9 cellular contexts compared by ENCODE assay signal in the genomic region with DNA sequence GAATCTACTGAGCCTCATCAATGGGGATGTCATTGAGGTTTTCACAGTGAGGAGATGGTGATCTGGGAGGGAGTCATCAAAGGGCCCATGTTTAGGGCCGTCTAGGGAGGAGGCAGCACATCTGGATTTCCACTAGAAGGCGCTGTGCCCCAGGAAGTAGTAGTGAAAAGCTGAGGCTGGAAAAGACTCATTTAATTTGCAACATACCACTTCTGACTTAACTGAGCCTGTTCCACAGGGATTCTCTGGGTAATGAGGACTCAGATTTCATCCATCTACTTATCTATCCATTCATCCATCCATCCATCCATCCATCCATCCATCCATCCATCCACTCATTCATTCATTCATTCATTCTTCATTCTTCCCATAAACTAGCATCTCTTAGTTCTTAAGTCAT. TPM values are rescaled to one million over a fixed set of nuclear protein-coding genes. Genes with fewer than 3 reads are reported as not detected.
A peak's percentile ranks its signal among the peaks of the same experiment; 100 is the strongest.
DNase-seq lines count a peak whose midpoint lies in the region.
"Had no signal": no experiment of that assay in that cellular context is flagged by ENCODE, and none has a peak within 500 bp of the region (broad histone marks: within the 10 kb centered on the region; RNA-seq: fewer than 3 reads in every experiment).

No MANE protein-coding gene starts in this region.

- H3K4me3 ChIP-seq in adipocyte (ENCODE audit: low read length) = no peak overlapping the region
- H3K4me3 ChIP-seq: BLaER1 had no signal

- H3K27me3 ChIP-seq in adipocyte (replicated peaks; ENCODE audit: control insufficient read depth, insufficient read depth, low read length) = peaks cover 9% of the 10 kb centered on the region
- H3K27me3 ChIP-seq: BLaER1 had no signal

- in situ Hi-C loops in SK-MEL-5 (cut with HindIII; ENCODE audit: low pct_unique_long_range_greater_than_20kb, low sequenced_read_pairs) = loop anchor here (10.0 kb wide), 1 partner anchor 200 kb away; a partner anchor contains a TSS

- H3K36me3 ChIP-seq in adipocyte (ENCODE audit: control insufficient read depth, insufficient read depth, low read length, severe bottlenecking) = no peaks in the 10 kb centered on the region
- H3K36me3 ChIP-seq: BLaER1 had no signal

- H3K4me1 ChIP-seq in adipocyte (ENCODE audit: control insufficient read depth, insufficient read depth, low read length) = peaks cover 6% of the 10 kb centered on the region

- H3K9ac ChIP-seq in adipocyte (ENCODE audit: low read length) = no peak overlapping the region
- H3K9ac ChIP-seq: BLaER1 had no signal

- DNase-seq in NCI-H1436 (lab: John Stamatoyannopoulos, UW) (peak; percentile 61), NCI-H1436 treated with DMSO at 0.1 percent for 48 hours (lab: John Stamatoyannopoulos, UW) (no peak), LoVo (ENCODE audit: low spot score) (peak; percentile 82), SK-MEL-5 (ENCODE audit: low read depth, low spot score) (peak; percentile 84), adipocyte (ENCODE audit: low read depth) (peak; percentile 59), iPS-NIHi7 (ENCODE audit: extremely low spot score) (peak; percentile 79), GOT3 (lab: John Stamatoyannopoulos, UW) (no peak)
- DNase-seq in stimulated activated CD4-positive, alpha-beta T cell treated with anti-CD3 and anti-CD28 coated beads, Interleukin-2, amount 100 ng/mL, for 48 hours = peak; percentile 59 to 64

- H3K9me3 ChIP-seq in adipocyte (ENCODE audit: control insufficient read depth, low read length) = no peaks in the 10 kb centered on the region
- H3K9me3 ChIP-seq: BLaER1 had no signal

RNA-seq across cellular contexts. Expression of gene SHF, which starts 17.4 kb away (rescaled TPM):
- 3.4 and 5.5 TPM in 2 replicates for total RNA-seq in SK-MEL-5 (2014; rRNA removed; shearing (Covaris generic))
- 6.4 and 7.4 TPM in 2 replicates for polyA plus RNA-seq in SK-MEL-5 (2015; cell fraction: cytosol; rRNA removed)
- 3.8 and 4.6 TPM in 2 replicates for polyA plus RNA-seq in SK-MEL-5 (2015; cell fraction: nucleus; rRNA removed)

RNA-seq across cellular contexts. Expression of gene SLC28A2, which starts 46.8 kb away (rescaled TPM):
- not detected in 2 replicates for total RNA-seq in SK-MEL-5 (2014; rRNA removed; shearing (Covaris generic))
- polyA plus RNA-seq in SK-MEL-5 (2015; cell fraction: cytosol; rRNA removed) = not detected in 2 replicates
- polyA plus RNA-seq in SK-MEL-5 (2015; cell fraction: nucleus; rRNA removed) = not detected in 2 replicates

Comparison
In these comparisons a context has a peak if more than half of its experiments do, and no peak if none do; other contexts are left out.
1. DNase-seq: peak in NCI-H1436 (single experiment), LoVo (single experiment), SK-MEL-5 (single experiment), adipocyte (single experiment), iPS-NIHi7 (single experiment) and stimulated activated CD4-positive, alpha-beta T cell treated with anti-CD3 and anti-CD28 coated beads, Interleukin-2, amount 100 ng/mL, for 48 hours (2 of 2); none in NCI-H1436 treated with DMSO at 0.1 percent for 48 hours (single experiment) and GOT3 (single experiment).